ENCODE assay signal across 8 cellular contexts in genomic region chr11:96154802-96155520, GRCh38.
A peak's percentile ranks its signal among the peaks of the same experiment; 100 is the strongest.
DNase-seq lines count a peak whose midpoint lies in the region; ATAC-seq, FAIRE-seq and TF ChIP-seq lines count a peak whose summit lies in the region.

No MANE protein-coding gene starts in this region.

- no peaks in the 10 kb centered on the region for H3K9me3 Mint-ChIP-seq in activated T-helper 2 cell treated with anti-CD3 and anti-CD28 coated beads, Interferon-gamma antibody, Interleukin-2, Interleukin-4, amounts not matched to agents 10 μg/mL and 5 μg/mL and 100 μg/mL, durations not matched to agents 14 hours and 24 hours and 36 hours

- peak overlapping the region in 1 of 3 donors; percentile 13 for H3K9ac ChIP-seq in skeletal muscle tissue (ENCODE audit: low read depth in 1 of 3, low read length in 3 of 3)

- no peaks in the 10 kb centered on the region for H3K36me3 Mint-ChIP-seq in activated T-helper 2 cell treated with anti-CD3 and anti-CD28 coated beads, Interferon-gamma antibody, Interleukin-2, Interleukin-4, amounts not matched to agents 10 μg/mL and 5 μg/mL and 100 μg/mL, durations not matched to agents 14 hours and 24 hours and 36 hours (ENCODE audit: low read depth)

- H3K4me3 ChIP-seq in fibroblast of villous mesenchyme (ENCODE audit: low read depth, low read length) (no peak overlapping the region), skeletal muscle tissue (ENCODE audit: low read length in 3 of 3) (peak overlapping the region in 1 of 3 donors; percentile 9), small intestine (ENCODE audit: low read depth in 1 of 2, low read length in 2 of 2) (no peak overlapping the region)

- H3K4me1 Mint-ChIP-seq in activated T-helper 2 cell treated with anti-CD3 and anti-CD28 coated beads, Interferon-gamma antibody, Interleukin-2, Interleukin-4, amounts not matched to agents 10 μg/mL and 5 μg/mL and 100 μg/mL, durations not matched to agents 14 hours and 24 hours and 36 hours (ENCODE audit: low read depth): peaks cover 49% of the 10 kb centered on the region

- ATAC-seq in HG03432 (IDR thresholded peaks at IDR 0.05; ENCODE audit: unreplicated experiment) (no peak), GM18861 (IDR thresholded peaks at IDR 0.05; ENCODE audit: unreplicated experiment) (no peak)

- no peaks in the 10 kb centered on the region for H3K36me3 ChIP-seq in skeletal muscle tissue (ENCODE audit: control insufficient read depth in 3 of 3, insufficient read depth in 3 of 3, low read length in 3 of 3)
- no peaks in the 10 kb centered on the region for H3K36me3 ChIP-seq in small intestine (ENCODE audit: control insufficient read depth in 2 of 2, insufficient read depth in 2 of 2, low read length in 2 of 2)

- H3K27me3 ChIP-seq in skeletal muscle tissue (ENCODE audit: control insufficient read depth in 3 of 3, insufficient read depth in 3 of 3, low read length in 3 of 3): no peaks in the 10 kb centered on the region
- no peaks in the 10 kb centered on the region for H3K27me3 ChIP-seq in small intestine (ENCODE audit: control insufficient read depth in 2 of 2, insufficient read depth in 2 of 2, low read length in 2 of 2)

- H3K4me3 Mint-ChIP-seq in activated T-helper 2 cell treated with anti-CD3 and anti-CD28 coated beads, Interferon-gamma antibody, Interleukin-2, Interleukin-4, amounts not matched to agents 10 μg/mL and 5 μg/mL and 100 μg/mL, durations not matched to agents 14 hours and 24 hours and 36 hours (ENCODE audit: low read depth): no peak overlapping the region

- H3K27ac ChIP-seq in skeletal muscle tissue (ENCODE audit: low read depth, low read length): peak overlapping the region; percentile 84
- peak overlapping the region in 1 of 2 donors; percentile 59 for H3K27ac ChIP-seq in small intestine (ENCODE audit: low read depth in 1 of 2, low read length in 1 of 2)

- intact Hi-C loops in activated T-helper 2 cell treated with anti-CD3 and anti-CD28 coated beads, Interferon-gamma antibody, Interleukin-2, Interleukin-4, amounts not matched to agents 10 μg/mL and 5 μg/mL and 100 μg/mL, durations not matched to agents 14 hours and 24 hours and 36 hours (cut with micrococcal nuclease): no loop called here

- DNase-seq in G401 (ENCODE audit: low spot score): peak; percentile 91
- DNase-seq in activated T-helper 2 cell treated with anti-CD3 and anti-CD28 coated beads, Interferon-gamma antibody, Interleukin-2, Interleukin-4, amounts not matched to agents 10 μg/mL and 5 μg/mL and 100 μg/mL, durations not matched to agents 14 hours and 24 hours and 36 hours (ENCODE audit: low spot score): no peak
- DNase-seq in fibroblast of villous mesenchyme (ENCODE audit: low read depth): peak; percentile 62
- DNase-seq in frontal cortex (ENCODE audit: low spot score in 2 of 2): no peak
- no peak for DNase-seq in small intestine

- H3K9me3 ChIP-seq in skeletal muscle tissue (ENCODE audit: control insufficient read depth in 3 of 3, low read length in 3 of 3) (no peaks in the 10 kb centered on the region), small intestine (ENCODE audit: control insufficient read depth, low read depth) (no peaks in the 10 kb centered on the region)

- in situ Hi-C loops in G401 (cut with HindIII; ENCODE audit: low sequenced_read_pairs): no loop called here

- no peak for FAIRE-seq in frontal cortex (lab: Jason Lieb, UNC)
- FAIRE-seq in small intestine (lab: Jason Lieb, UNC): no peak

- H3K27ac Mint-ChIP-seq in activated T-helper 2 cell treated with anti-CD3 and anti-CD28 coated beads, Interferon-gamma antibody, Interleukin-2, Interleukin-4, amounts not matched to agents 10 μg/mL and 5 μg/mL and 100 μg/mL, durations not matched to agents 14 hours and 24 hours and 36 hours: peak overlapping the region; percentile 43

- H3K27me3 Mint-ChIP-seq in activated T-helper 2 cell treated with anti-CD3 and anti-CD28 coated beads, Interferon-gamma antibody, Interleukin-2, Interleukin-4, amounts not matched to agents 10 μg/mL and 5 μg/mL and 100 μg/mL, durations not matched to agents 14 hours and 24 hours and 36 hours (ENCODE audit: low read depth): no peaks in the 10 kb centered on the region

- WGBS in small intestine, 3 donors: 77 to 86% (median 78%) methylated on average over 7 of the region's 7 CpGs

- H3K4me1 ChIP-seq in skeletal muscle tissue (ENCODE audit: control insufficient read depth in 3 of 3, insufficient read depth in 3 of 3, low read length in 3 of 3): peaks cover 12 to 31% (median 28%) of the 10 kb centered on the region in 3 donors
- H3K4me1 ChIP-seq in small intestine (ENCODE audit: control insufficient read depth in 2 of 2, insufficient read depth in 1 of 2, low read depth in 1 of 2, low read length in 1 of 2): no peaks in the 10 kb centered on the region

- TF ChIP-seq CTCF in fibroblast of villous mesenchyme (IDR thresholded peaks at IDR 0.05; ENCODE audit: insufficient read depth, low read depth, low read length): no peak

Comparison
In these comparisons a context has a peak if more than half of its experiments do, and no peak if none do; other contexts are left out.
1. DNase-seq: peak in G401 (single experiment) and fibroblast of villous mesenchyme (single experiment); none in activated T-helper 2 cell treated with anti-CD3 and anti-CD28 coated beads, Interferon-gamma antibody, Interleukin-2, Interleukin-4, amounts not matched to agents 10 μg/mL and 5 μg/mL and 100 μg/mL, durations not matched to agents 14 hours and 24 hours and 36 hours (single experiment), frontal cortex (0 of 2) and small intestine (single experiment).